Comparison of ENCODE assay signal across 8 cellular contexts in genomic region chr1:44377925-44378784, GRCh38. TPM values are rescaled to one million over a fixed set of nuclear protein-coding genes. Genes with fewer than 3 reads are reported as not detected.
DNase-seq lines count a peak whose midpoint lies in the region; ATAC-seq and TF ChIP-seq lines count a peak whose summit lies in the region.

No MANE protein-coding gene starts in this region.

- H3K27ac ChIP-seq in Peyer's patch: no peak overlapping the region

- H3K27me3 ChIP-seq in Peyer's patch: no peaks in the 10 kb centered on the region

- no peaks in the 10 kb centered on the region for H3K27me3 Mint-ChIP-seq in activated naive CD8-positive, alpha-beta T cell treated with anti-CD3 and anti-CD28 coated beads for 36 hours

- ATAC-seq in left ventricle myocardium superior (peak; percentile 30), GM21360 (IDR thresholded peaks at IDR 0.05; ENCODE audit: unreplicated experiment) (no peak), HG02588 (IDR thresholded peaks at IDR 0.05; ENCODE audit: unreplicated experiment) (no peak)

- TF ChIP-seq CTCF in Peyer's patch (IDR thresholded peaks at IDR 0.05) (peak; percentile 9 to 54 (median 50)), retinal pigment epithelial cell (conservative IDR thresholded peaks at IDR 0.05; ENCODE audit: low read depth, low read length) (peak; percentile 87)

- intact Hi-C loops in left ventricle myocardium superior (cut with micrococcal nuclease): loop anchor here (2.0 kb wide), 1 partner anchor 217 kb away; no protein-coding TSS in a partner anchor

- H3K4me3 ChIP-seq in Peyer's patch: no peak overlapping the region
- no peak overlapping the region for H3K4me3 ChIP-seq in retinal pigment epithelial cell (ENCODE audit: low read length)

- no peak overlapping the region for H3K4me3 Mint-ChIP-seq in activated naive CD8-positive, alpha-beta T cell treated with anti-CD3 and anti-CD28 coated beads for 36 hours

- peak; percentile 45 for DNase-seq in COR-L47 (lab: John Stamatoyannopoulos, UW)
- peak; percentile 39 for DNase-seq in HPDE6-E6E7 (ENCODE audit: extremely low spot score)
- peak in 1 of 3 donors; percentile 59 for DNase-seq in Peyer's patch
- peak; percentile 40 for DNase-seq in activated naive CD8-positive, alpha-beta T cell treated with anti-CD3 and anti-CD28 coated beads for 36 hours
- peak; percentile 39 for DNase-seq in left ventricle myocardium superior
- DNase-seq in retinal pigment epithelial cell (ENCODE audit: low read depth): no peak

- H3K4me1 Mint-ChIP-seq in activated naive CD8-positive, alpha-beta T cell treated with anti-CD3 and anti-CD28 coated beads for 36 hours: no peaks in the 10 kb centered on the region

- H3K27ac Mint-ChIP-seq in activated naive CD8-positive, alpha-beta T cell treated with anti-CD3 and anti-CD28 coated beads for 36 hours: no peak overlapping the region

- no peaks in the 10 kb centered on the region for H3K36me3 ChIP-seq in Peyer's patch

- H3K4me1 ChIP-seq in Peyer's patch: no peaks in the 10 kb centered on the region

- no peaks in the 10 kb centered on the region for H3K9me3 Mint-ChIP-seq in activated naive CD8-positive, alpha-beta T cell treated with anti-CD3 and anti-CD28 coated beads for 36 hours

- H3K9me3 ChIP-seq in Peyer's patch: no peaks in the 10 kb centered on the region

- TF ChIP-seq POLR2A in Peyer's patch (IDR thresholded peaks at IDR 0.05): no peak

- H3K36me3 Mint-ChIP-seq in activated naive CD8-positive, alpha-beta T cell treated with anti-CD3 and anti-CD28 coated beads for 36 hours: no peaks in the 10 kb centered on the region

RNA-seq across cellular contexts. Expression of gene ERI3, which starts 23.1 kb away (rescaled TPM):
- total RNA-seq in Peyer's patch (10 to 100 TPM; 14.0 to 29.2 (median 22.8) TPM), left ventricle myocardium superior (52.6 TPM)
- 10 to 100 TPM; 47.3 to 48.2 TPM for total RNA-seq in activated naive CD8-positive, alpha-beta T cell treated with anti-CD3 and anti-CD28 coated beads for 36 hours

RNA-seq across cellular contexts. Expression of gene RNF220, which starts 26.9 kb away (rescaled TPM):
- total RNA-seq in Peyer's patch: 100 to 1,000 TPM; 107 to 152 (median 114) TPM
- 100 to 1,000 TPM in 1 of 2 experiments, 10 to 100 TPM in 1; 99.0 to 108 TPM for total RNA-seq in activated naive CD8-positive, alpha-beta T cell treated with anti-CD3 and anti-CD28 coated beads for 36 hours
- 71.2 TPM for total RNA-seq in left ventricle myocardium superior
